Comparison of ENCODE assay signal across 12 cellular contexts in the genomic region with DNA sequence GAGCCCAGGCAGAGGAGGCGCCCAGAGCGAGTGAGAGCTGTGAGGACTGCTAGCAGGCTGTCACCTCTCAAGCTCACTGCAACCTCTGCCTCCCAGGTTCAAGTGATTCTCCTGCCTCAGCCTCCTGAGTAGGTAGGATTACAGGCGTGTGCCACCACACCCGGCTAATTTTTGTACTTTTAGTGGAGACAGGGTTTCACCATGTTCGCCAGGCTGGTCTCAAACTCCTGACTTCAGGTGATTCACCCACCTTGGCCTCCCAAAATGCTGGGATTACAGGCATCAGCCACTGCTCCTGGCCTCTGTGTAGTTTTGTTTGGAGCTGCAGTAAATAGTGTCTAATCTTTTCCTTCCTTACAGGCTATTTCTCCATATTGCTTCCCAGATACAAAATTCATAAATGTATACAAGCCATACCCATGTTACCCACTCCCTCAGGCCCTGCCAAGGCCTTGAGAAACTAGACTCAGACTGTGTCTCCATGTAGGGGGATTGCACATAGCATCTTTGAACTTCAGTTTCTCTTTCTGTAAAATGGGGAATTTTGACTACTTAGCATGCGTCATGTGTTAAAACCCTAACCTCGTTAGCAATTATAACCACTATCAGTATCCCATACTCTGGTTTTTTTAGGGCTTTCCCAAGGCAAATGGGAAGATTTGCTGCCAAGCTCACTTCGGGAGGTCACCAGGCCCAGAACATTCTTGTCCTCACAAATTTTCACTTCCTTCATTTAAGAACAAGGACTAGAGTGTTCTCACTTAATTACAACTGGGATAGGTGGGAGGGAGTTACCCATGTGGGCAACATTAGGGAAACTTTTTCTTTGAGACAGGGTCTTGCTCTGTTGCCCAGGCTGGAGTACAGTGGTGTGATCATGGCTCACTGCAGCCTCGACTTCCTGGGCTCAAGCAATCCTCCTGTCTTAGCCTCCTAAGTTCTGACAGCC.
DNase-seq lines count a peak whose midpoint lies in the region; ATAC-seq and TF ChIP-seq lines count a peak whose summit lies in the region.
"Had no signal": no experiment of that assay in that cellular context is flagged by ENCODE, and none has a peak within 500 bp of the region (broad histone marks: within the 10 kb centered on the region; RNA-seq: fewer than 3 reads in every experiment).

No MANE protein-coding gene starts in this region.

- H3K27me3 ChIP-seq in OCI-LY3 (ENCODE audit: low read depth, low read length) (no peaks in the 10 kb centered on the region), upper lobe of left lung (no peaks in the 10 kb centered on the region)
- H3K27me3 ChIP-seq: ascending aorta had no signal

- 88 to 91% methylated on average over 9 of the region's 9 CpGs for WGBS in upper lobe of left lung, 2 donors

- TF ChIP-seq EP300 in upper lobe of left lung (IDR thresholded peaks at IDR 0.05): no peak

- no peak for TF ChIP-seq POLR2A in upper lobe of left lung (IDR thresholded peaks at IDR 0.05)

- H3K36me3 ChIP-seq in OCI-LY3 (replicated peaks; ENCODE audit: low read depth, low read length) (no peaks in the 10 kb centered on the region), upper lobe of left lung (no peaks in the 10 kb centered on the region)
- H3K36me3 ChIP-seq: ascending aorta had no signal

- peak overlapping the region; percentile 84 for H3K27ac ChIP-seq in OCI-LY3 (ENCODE audit: low read length)
- peak overlapping the region in 1 of 4 donors; percentile 73 for H3K27ac ChIP-seq in upper lobe of left lung

- H3K4me3 ChIP-seq in OCI-LY3 (ENCODE audit: low read length): no peak overlapping the region
- no peak overlapping the region for H3K4me3 ChIP-seq in upper lobe of left lung
- H3K4me3 ChIP-seq: ascending aorta had no signal

- peaks cover 46% of the 10 kb centered on the region for H3K4me1 ChIP-seq in OCI-LY3 (ENCODE audit: low read length)
- H3K4me1 ChIP-seq in upper lobe of left lung: peaks cover 23 to 32% (median 29%) of the 10 kb centered on the region in 4 donors

- peaks cover 84% of the 10 kb centered on the region for H3K4me1 Mint-ChIP-seq in dendritic cell treated with granulocyte-macrophage colony-stimulating factor and Interleukin-4, amounts not matched to agents 40 ng/mL and 50 ng/mL, for 4 days (ENCODE audit: low read depth)

- H3K9me3 Mint-ChIP-seq in dendritic cell treated with granulocyte-macrophage colony-stimulating factor and Interleukin-4, amounts not matched to agents 40 ng/mL and 50 ng/mL, for 4 days: no peaks in the 10 kb centered on the region

- no peak overlapping the region for H3K4me3 Mint-ChIP-seq in dendritic cell treated with granulocyte-macrophage colony-stimulating factor and Interleukin-4, amounts not matched to agents 40 ng/mL and 50 ng/mL, for 4 days

- peak overlapping the region; percentile 77; the same call in 1 of the 2 replicates for H2AFZ ChIP-seq in OCI-LY3 (ENCODE audit: low read depth, low read length)

- peak overlapping the region; percentile 48; the same call in 1 of the 2 replicates for H3K9ac ChIP-seq in OCI-LY3 (ENCODE audit: low read length)
- H3K9ac ChIP-seq: parathyroid adenoma had no signal

- H4K20me1 ChIP-seq in OCI-LY3 (ENCODE audit: insufficient read depth, low read length): no peaks in the 10 kb centered on the region

- H3K27me3 Mint-ChIP-seq in dendritic cell treated with granulocyte-macrophage colony-stimulating factor and Interleukin-4, amounts not matched to agents 40 ng/mL and 50 ng/mL, for 4 days: no peaks in the 10 kb centered on the region

- peak; percentile 28 for DNase-seq in stimulated activated naive CD4-positive, alpha-beta T cell treated with Interleukin-2 at 50 U/mL for 16 hours (lab: John Stamatoyannopoulos, UW)
- DNase-seq in stimulated activated naive CD4-positive, alpha-beta T cell (lab: John Stamatoyannopoulos, UW): no peak
- DNase-seq in amygdala (lab: John Stamatoyannopoulos, UW) (no peak), upper lobe of left lung (no peak), midbrain (lab: John Stamatoyannopoulos, UW) (no peak), medulla oblongata (ENCODE audit: extremely low spot score) (no peak)
- DNase-seq: Caco-2, NCI-H1436 treated with DMSO at 0.1 percent for 48 hours had no signal

- TF ChIP-seq CTCF in OCI-LY3 (IDR thresholded peaks at IDR 0.05; ENCODE audit: low read depth, low read length) (no peak), upper lobe of left lung (IDR thresholded peaks at IDR 0.05) (no peak)

- no peak for ATAC-seq in upper lobe of left lung (ENCODE audit: low FRiP score in 2 of 2)

- H3K36me3 Mint-ChIP-seq in dendritic cell treated with granulocyte-macrophage colony-stimulating factor and Interleukin-4, amounts not matched to agents 40 ng/mL and 50 ng/mL, for 4 days (ENCODE audit: low read depth): peaks cover 4% of the 10 kb centered on the region

- H3K9me3 ChIP-seq in OCI-LY3 (ENCODE audit: insufficient read depth, low read length): no peaks in the 10 kb centered on the region
- H3K9me3 ChIP-seq in upper lobe of left lung: no peaks in the 10 kb centered on the region
- H3K9me3 ChIP-seq: ascending aorta, Caco-2 had no signal

- intact Hi-C loops in dendritic cell treated with granulocyte-macrophage colony-stimulating factor and Interleukin-4, amounts not matched to agents 40 ng/mL and 50 ng/mL, for 4 days (cut with micrococcal nuclease): no loop called here

- H3K27ac Mint-ChIP-seq in dendritic cell treated with granulocyte-macrophage colony-stimulating factor and Interleukin-4, amounts not matched to agents 40 ng/mL and 50 ng/mL, for 4 days: peak overlapping the region; percentile 60

- peak overlapping the region; percentile 70 for H3K4me2 ChIP-seq in OCI-LY3 (ENCODE audit: low read length)

- no peaks in the 10 kb centered on the region for H3K79me2 ChIP-seq in OCI-LY3 (ENCODE audit: low read length)
- H3K79me2 ChIP-seq: parathyroid adenoma had no signal
